In genomic region chr5:157400741-157401140, GRCh38 we compare ENCODE assay signal across 18 cellular contexts. TPM values are rescaled to one million over a fixed set of nuclear protein-coding genes. Genes with fewer than 3 reads are reported as not detected.
"Had no signal": no experiment of that assay in that cellular context is flagged by ENCODE, and none has a peak within 500 bp of the region (broad histone marks: within the 10 kb centered on the region; RNA-seq: fewer than 3 reads in every experiment).

No MANE protein-coding gene starts in this region.

- H3K9me3 ChIP-seq: pancreas, sigmoid colon, vagina had no signal

- H3K36me3 Mint-ChIP-seq: activated CD4-positive, alpha-beta memory T cell treated with anti-CD3 and anti-CD28 coated beads for 36 hours; brain had no signal

- H3K4me1 Mint-ChIP-seq: brain, neural crest cell had no signal

- H3K4me3 ChIP-seq: coronary artery, hepatocyte, pancreas, sigmoid colon, tibial artery, vagina had no signal

- FAIRE-seq: keratinocyte, pancreas, TTC549 had no signal

- H3K27ac Mint-ChIP-seq: activated CD4-positive, alpha-beta memory T cell treated with anti-CD3 and anti-CD28 coated beads for 36 hours; activated naive CD8-positive, alpha-beta T cell; brain had no signal

- H3K36me3 ChIP-seq: pancreas, sigmoid colon, tibial artery, vagina had no signal

- DNase-seq: activated CD4-positive, alpha-beta memory T cell treated with anti-CD3 and anti-CD28 coated beads for 36 hours; amniotic stem cell; central memory CD4-positive, alpha-beta T cell; pancreas; sigmoid colon; stimulated activated CD4-positive, alpha-beta T cell treated with anti-CD3 and anti-CD28 coated beads, Interleukin-1b, Interleukin-23, amount 100 ng/mL, for 48 hours; tibial artery had no signal

- H3K4me1 ChIP-seq: pancreas, tibial artery, vagina had no signal

- H3K27me3 Mint-ChIP-seq: activated CD4-positive, alpha-beta memory T cell treated with anti-CD3 and anti-CD28 coated beads for 36 hours had no signal

- ATAC-seq: esophagus mucosa, left lobe of liver, pancreas had no signal

- H3K4me2 ChIP-seq: hepatocyte had no signal

- H3K27ac ChIP-seq: coronary artery, hepatocyte, pancreas, sigmoid colon, tibial artery, vagina had no signal

- H3K4me3 Mint-ChIP-seq: activated CD4-positive, alpha-beta memory T cell treated with anti-CD3 and anti-CD28 coated beads for 36 hours; activated naive CD8-positive, alpha-beta T cell; brain; neural crest cell had no signal

RNA-seq across cellular contexts. Expression of gene NIPAL4, which starts 59.3 kb away (rescaled TPM):
- total RNA-seq: left lobe of liver, lung microvascular endothelial cell, neural crest cell, pancreas had no signal
